23 cellular contexts compared by ENCODE assay signal in the genomic region with DNA sequence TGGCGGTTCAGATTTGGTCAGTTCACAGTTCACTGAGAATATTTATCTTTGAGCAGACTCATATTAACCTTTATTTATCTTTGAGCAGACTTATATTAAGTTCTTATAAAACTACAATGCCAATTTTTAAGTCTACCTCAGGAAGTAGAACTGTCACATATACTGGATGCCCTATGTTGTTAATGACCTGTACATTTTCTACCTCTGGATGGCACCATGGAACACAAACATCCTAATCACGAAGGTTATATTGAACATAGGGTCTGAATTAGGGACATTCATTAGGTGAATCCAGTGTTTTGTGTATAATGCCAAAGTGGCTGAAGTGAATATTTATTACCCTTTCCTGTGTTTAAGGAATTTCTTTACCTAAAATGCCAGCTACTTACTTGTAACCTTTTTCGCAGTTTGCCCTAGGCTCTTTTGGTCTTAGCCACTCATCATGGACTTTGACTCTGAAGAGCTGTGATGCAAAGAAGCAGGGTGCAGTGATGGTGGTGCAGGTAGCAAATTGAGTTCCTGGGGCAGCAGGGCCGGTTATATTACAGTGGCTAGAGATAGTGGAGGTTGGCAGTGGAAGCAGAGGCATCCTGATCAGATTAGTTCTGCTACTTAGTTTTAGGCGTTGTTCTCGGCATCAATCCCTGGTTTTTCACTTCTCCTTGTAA.
A peak's percentile ranks its signal among the peaks of the same experiment; 100 is the strongest.
DNase-seq lines count a peak whose midpoint lies in the region; ATAC-seq, FAIRE-seq and TF ChIP-seq lines count a peak whose summit lies in the region.
"Had no signal": no experiment of that assay in that cellular context is flagged by ENCODE, and none has a peak within 500 bp of the region (broad histone marks: within the 10 kb centered on the region; RNA-seq: fewer than 3 reads in every experiment).

No MANE protein-coding gene starts in this region.

- no peaks in the 10 kb centered on the region for H3K9me3 ChIP-seq in CD4-positive, alpha-beta T cell (ENCODE audit: control insufficient read depth, low read length)
- peaks cover 4% of the 10 kb centered on the region for H3K9me3 ChIP-seq in KOPT-K1 (ENCODE audit: insufficient read depth, low read length, poor library complexity, severe bottlenecking)
- H3K9me3 ChIP-seq in GM12878 (replicated peaks; ENCODE audit: control insufficient read depth, insufficient read depth, low read length): no peaks in the 10 kb centered on the region; the same call in 2 of the 3 replicates
- no peaks in the 10 kb centered on the region for H3K9me3 ChIP-seq in SJCRH30 (replicated peaks)
- H3K9me3 ChIP-seq: SJSA1, transverse colon had no signal

- H3K4me1 ChIP-seq in GM12878 (ENCODE audit: control insufficient read depth, insufficient read depth, low read length) (peaks cover 14% of the 10 kb centered on the region), SJCRH30 (no peaks in the 10 kb centered on the region)
- H3K4me1 ChIP-seq: SJSA1 had no signal

- no peak for DNase-seq in CD4-positive, alpha-beta T cell
- DNase-seq in GM12878 (ENCODE audit: low read depth, low spot score) (no peak), progenitor cell of endocrine pancreas (ENCODE audit: low spot score, unreplicated experiment) (no peak), NCI-H1105 (lab: John Stamatoyannopoulos, UW) (no peak), SJCRH30 (no peak), dorsolateral prefrontal cortex (no peak)
- DNase-seq: activated CD8-positive, alpha-beta T cell treated with anti-CD3 and anti-CD28 coated beads for 36 hours; activated naive CD4-positive, alpha-beta T cell treated with Interleukin-2 at 50 U/mL for 16 hours; hippocampal formation; islet precursor cell; mesenchymal stem cell; NCI-H1694 treated with DMSO at 0.1 percent for 48 hours; NCI-H774; PC-9; posterior cingulate gyrus; stimulated activated CD4-positive, alpha-beta T cell treated with anti-CD3 and anti-CD28 coated beads, Interleukin-2, amount 100 ng/mL, for 48 hours; stimulated activated naive CD8-positive, alpha-beta T cell treated with anti-CD3 and anti-CD28 coated beads, Interleukin-15, amount 100 ng/mL, for 72 hours; transverse colon had no signal

- WGBS in GM12878 (ENCODE audit: insufficient coverage, insufficient replicate concordance, low lambda C conversion rate, missing lambda C conversion rate): 79% methylated on average over 6 of the region's 6 CpGs

- no peak overlapping the region for H3K9ac ChIP-seq in GM12878 (ENCODE audit: control insufficient read depth, insufficient read depth, low read length)

- POLR2A ChIA-PET in CD4-positive, alpha-beta T cell (lab: Charles Lee): interaction anchor here (1.0 to 1.7 kb wide), 3 partner anchors 16 to 92 kb away, joined by 3 to 4 read pairs (median 4); no protein-coding TSS in a partner anchor
- POLR2A ChIA-PET in GM12878 (lab: Charles Lee): interaction anchor here (0.7 to 2.5 kb wide), 5 partner anchors 10 to 146 kb away, joined by 3 to 16 read pairs (median 3); a partner anchor contains a TSS

- TF ChIP-seq POLR2A in GM12878 (IDR thresholded peaks at IDR 0.05; ENCODE audit: low read depth, low read length): no peak

- H3K36me3 Mint-ChIP-seq in CD4-positive, alpha-beta T cell (ENCODE audit: low read depth): peaks cover 5% of the 10 kb centered on the region
- peaks cover 2% of the 10 kb centered on the region for H3K36me3 Mint-ChIP-seq in progenitor cell of endocrine pancreas (ENCODE audit: insufficient read depth)

- no peaks in the 10 kb centered on the region; the same call in 1 of the 2 replicates for H4K20me1 ChIP-seq in GM12878 (ENCODE audit: control insufficient read depth, insufficient read depth)

- H3K27me3 Mint-ChIP-seq in CD4-positive, alpha-beta T cell: no peaks in the 10 kb centered on the region
- no peaks in the 10 kb centered on the region for H3K27me3 Mint-ChIP-seq in progenitor cell of endocrine pancreas
- H3K27me3 Mint-ChIP-seq: activated CD8-positive, alpha-beta T cell treated with anti-CD3 and anti-CD28 coated beads for 36 hours; stimulated activated naive CD8-positive, alpha-beta T cell treated with anti-CD3 and anti-CD28 coated beads, Interleukin-15, amount 100 ng/mL, for 72 hours had no signal

- H3K4me1 Mint-ChIP-seq in CD4-positive, alpha-beta T cell (ENCODE audit: low read depth): peaks cover 59% of the 10 kb centered on the region
- H3K4me1 Mint-ChIP-seq in progenitor cell of endocrine pancreas (ENCODE audit: low read depth): no peaks in the 10 kb centered on the region

- no peaks in the 10 kb centered on the region for H3K27me3 ChIP-seq in CD4-positive, alpha-beta T cell (ENCODE audit: control insufficient read depth, insufficient read depth, low read length)
- H3K27me3 ChIP-seq in GM12878 (replicated peaks in 1 of 2; ENCODE audit: control insufficient read depth in 2 of 2, insufficient read depth in 2 of 2, low read length in 1 of 2) (no peaks in the 10 kb centered on the region), SJCRH30 (no peaks in the 10 kb centered on the region), dorsolateral prefrontal cortex (no peaks in the 10 kb centered on the region)
- H3K27me3 ChIP-seq: SJSA1, transverse colon had no signal

- H3K79me2 ChIP-seq in GM12878 (ENCODE audit: control insufficient read depth, insufficient read depth, low read length): peaks cover 14% of the 10 kb centered on the region

- RAD21 ChIA-PET in GM12878 (lab: Charles Lee; ENCODE audit: unreplicated experiment): interaction anchor here (0.6 to 4.2 kb wide), 27 partner anchors 9 to 150 kb away, joined by 3 to 38 read pairs (median 4); a partner anchor contains a TSS

- H3K4me3 ChIP-seq in GM12878 (no peak overlapping the region), SJCRH30 (no peak overlapping the region), dorsolateral prefrontal cortex (no peak overlapping the region)
- H3K4me3 ChIP-seq: PC-9, SJSA1, transverse colon had no signal

- no peak for TF ChIP-seq EP300 in GM12878 (IDR thresholded peaks at IDR 0.05; ENCODE audit: borderline replicate concordance in 1 of 2, control insufficient read depth in 1 of 2, low read depth in 2 of 2, low read length in 2 of 2)

- H3K27ac Mint-ChIP-seq in CD4-positive, alpha-beta T cell: peak overlapping the region; percentile 63
- peak overlapping the region; percentile 49 for H3K27ac Mint-ChIP-seq in progenitor cell of endocrine pancreas
- H3K27ac Mint-ChIP-seq: activated CD8-positive, alpha-beta T cell treated with anti-CD3 and anti-CD28 coated beads for 36 hours; T-helper 2 cell treated with Interferon-gamma antibody and Interleukin-4, amounts not matched to agents 5 μg/mL and 100 μg/mL, for 36 hours had no signal

- no TSS peak for BruUV-seq in GM12878 (replicated peaks; lab: Mats Ljungman, UMichigan)

- H3K36me3 ChIP-seq in KOPT-K1 (ENCODE audit: insufficient read depth, low read length): peaks cover 7% of the 10 kb centered on the region; the same call in 1 of the 2 replicates
- H3K36me3 ChIP-seq in GM12878 (ENCODE audit: control insufficient read depth in 2 of 2, insufficient read depth in 2 of 2, low read length in 1 of 2): peaks cover 0 to 3% of the 10 kb centered on the region in 2 experiments; a peak in 3 of 4 replicates
- no peaks in the 10 kb centered on the region; the same call in 1 of the 2 replicates for H3K36me3 ChIP-seq in SJCRH30
- H3K36me3 ChIP-seq: SJSA1, transverse colon had no signal

- H2AFZ ChIP-seq in GM12878 (ENCODE audit: control insufficient read depth, low read depth, low read length): no peak overlapping the region
- H2AFZ ChIP-seq: PC-9 had no signal

- CTCF ChIA-PET in CD4-positive, alpha-beta T cell (lab: Charles Lee): interaction anchor here (1.1 to 3.0 kb wide), 7 partner anchors 15 to 145 kb away, joined by 3 to 11 read pairs (median 4); a partner anchor contains a TSS
- CTCF ChIA-PET in GM12878 (lab: Yijun Ruan, JAX): interaction anchor here (0.8 to 5.5 kb wide), 34 partner anchors 8 to 150 kb away, joined by 3 to 47 read pairs (median 4); a partner anchor contains a TSS

- no peak for TF ChIP-seq CTCF in CD4-positive, alpha-beta T cell (IDR thresholded peaks at IDR 0.05)
- peak in 1 of 3 experiments; percentile 6; a peak in 1 of 6 replicates for TF ChIP-seq CTCF in GM12878 (IDR thresholded peaks at IDR 0.05 in 2 of 3, conservative IDR thresholded peaks at IDR 0.05 in 1 of 3; ENCODE audit: control insufficient read depth in 2 of 3, extremely low read depth in 1 of 3, insufficient read depth in 1 of 3, low read depth in 3 of 3, low read length in 3 of 3)
- TF ChIP-seq CTCF in progenitor cell of endocrine pancreas (IDR thresholded peaks at IDR 0.05; ENCODE audit: unreplicated experiment): no peak
- TF ChIP-seq CTCF in dorsolateral prefrontal cortex (IDR thresholded peaks at IDR 0.05 in 54 of 56, conservative IDR thresholded peaks at IDR 0.05 in 2 of 56; ENCODE audit: low read depth in 1 of 56, partially characterized antibody in 56 of 56): no peak

- peak overlapping the region; percentile 49; the same call in 1 of the 2 replicates for H3K4me2 ChIP-seq in GM12878 (ENCODE audit: control insufficient read depth, insufficient read depth)
- H3K4me2 ChIP-seq: PC-9 had no signal

- SMC1A ChIA-PET in GM12878 (lab: Charles Lee; ENCODE audit: uncharacterized antibody, unreplicated experiment): interaction anchor here (0.6 to 4.4 kb wide), 35 partner anchors 9 to 145 kb away, joined by 3 to 39 read pairs (median 5); a partner anchor contains a TSS

- intact Hi-C loops in CD4-positive, alpha-beta T cell (cut with DNase I, micrococcal nuclease): no loop called here
- intact Hi-C loops in GM12878 (cut with micrococcal nuclease; ENCODE audit: unreplicated experiment) (no loop called here), dorsolateral prefrontal cortex (cut with DNase I) (no loop called here)

- ATAC-seq in CD4-positive, alpha-beta T cell (ENCODE audit: poor library complexity): no peak
- ATAC-seq in GM12878 (peak; percentile 71), HG02763 (IDR thresholded peaks at IDR 0.05; ENCODE audit: unreplicated experiment) (no peak)
- ATAC-seq: activated CD8-positive, alpha-beta T cell treated with anti-CD3 and anti-CD28 coated beads for 36 hours; stimulated activated naive CD8-positive, alpha-beta T cell treated with anti-CD3 and anti-CD28 coated beads, Interleukin-15, amount 100 ng/mL, for 72 hours had no signal

- no peak for FAIRE-seq in GM12878 (lab: Jason Lieb, UNC)

- no peak overlapping the region for H3K4me3 Mint-ChIP-seq in CD4-positive, alpha-beta T cell
- H3K4me3 Mint-ChIP-seq in progenitor cell of endocrine pancreas (ENCODE audit: low read depth): no peak overlapping the region
- H3K4me3 Mint-ChIP-seq: activated CD8-positive, alpha-beta T cell treated with anti-CD3 and anti-CD28 coated beads for 36 hours; stimulated activated naive CD8-positive, alpha-beta T cell treated with anti-CD3 and anti-CD28 coated beads, Interleukin-15, amount 100 ng/mL, for 72 hours; T-helper 2 cell treated with Interferon-gamma antibody and Interleukin-4, amounts not matched to agents 5 μg/mL and 100 μg/mL, for 36 hours had no signal

- no peak overlapping the region for H3K27ac ChIP-seq in CD4-positive, alpha-beta T cell (ENCODE audit: low read depth, low read length)
- H3K27ac ChIP-seq in KOPT-K1 (ENCODE audit: low read depth, low read length, poor library complexity, severe bottlenecking) (peak overlapping the region; percentile 13), GM12878 (ENCODE audit: control insufficient read depth, insufficient read depth) (no peak overlapping the region; the same call in 1 of the 2 replicates), SJCRH30 (no peak overlapping the region), dorsolateral prefrontal cortex (no peak overlapping the region)
- H3K27ac ChIP-seq: HL-60, PC-9, SJSA1, transverse colon had no signal

- no peaks in the 10 kb centered on the region for H3K9me3 Mint-ChIP-seq in CD4-positive, alpha-beta T cell
- no peaks in the 10 kb centered on the region for H3K9me3 Mint-ChIP-seq in progenitor cell of endocrine pancreas (ENCODE audit: low read depth)
- H3K9me3 Mint-ChIP-seq: activated CD8-positive, alpha-beta T cell treated with anti-CD3 and anti-CD28 coated beads for 36 hours; stimulated activated naive CD8-positive, alpha-beta T cell treated with anti-CD3 and anti-CD28 coated beads, Interleukin-15, amount 100 ng/mL, for 72 hours had no signal

- in situ Hi-C loops in GM12878 (cut with MboI): no loop called here

- TF ChIP-seq RAD21 in GM12878 (IDR thresholded peaks at IDR 0.05; ENCODE audit: insufficient read depth, low read depth, low read length): 0 out of 2 replicates have a peak, but pooled peaks have one; percentile 27
